ENCODE assay signal across 9 cellular contexts in genomic region chr10:69332278-69333010, GRCh38. TPM values are rescaled to one million over a fixed set of nuclear protein-coding genes. Genes with fewer than 3 reads are reported as not detected.
DNase-seq lines count a peak whose midpoint lies in the region; ATAC-seq and TF ChIP-seq lines count a peak whose summit lies in the region.
"Had no signal": no experiment of that assay in that cellular context is flagged by ENCODE, and none has a peak within 500 bp of the region (broad histone marks: within the 10 kb centered on the region; RNA-seq: fewer than 3 reads in every experiment).

No MANE protein-coding gene starts in this region.

- no peak for ATAC-seq in left cardiac atrium
- peak; percentile 74 for ATAC-seq in mucosa of descending colon

- peaks cover 12% of the 10 kb centered on the region for H3K36me3 Mint-ChIP-seq in activated CD4-positive, alpha-beta T cell treated with anti-CD3 and anti-CD28 coated beads, Interleukin-2, amount 10 ng/mL, durations not matched to agents 24 days and 14 days (ENCODE audit: low read depth)

- no peaks in the 10 kb centered on the region for H3K27me3 Mint-ChIP-seq in activated CD4-positive, alpha-beta T cell treated with anti-CD3 and anti-CD28 coated beads, Interleukin-2, amount 10 ng/mL, durations not matched to agents 24 days and 14 days

- H3K9ac ChIP-seq in colonic mucosa (ENCODE audit: low read depth in 2 of 2, low read length in 2 of 2), result no peak overlapping the region

- no peak for DNase-seq in right atrium auricular region (ENCODE audit: low spot score)
- no peak for DNase-seq in left cardiac atrium
- peak; percentile 54 for DNase-seq in colonic mucosa
- DNase-seq in mucosa of descending colon, result peak in 1 of 3 donors; percentile 49
- no peak for DNase-seq in activated CD4-positive, alpha-beta T cell treated with anti-CD3 and anti-CD28 coated beads, Interleukin-2, amount 10 ng/mL, durations not matched to agents 24 days and 14 days
- no peak for DNase-seq in NCI-H526 treated with DMSO at 0.1 percent for 48 hours (lab: John Stamatoyannopoulos, UW)
- DNase-seq in BE2C, result no peak
- no peak for DNase-seq in NCI-H2227 (lab: John Stamatoyannopoulos, UW; ENCODE audit: unreplicated experiment)
- DNase-seq: NCI-H1105 treated with DMSO at 0.1 percent for 48 hours had no signal

- H3K27ac ChIP-seq in right atrium auricular region (peak overlapping the region; percentile 79 to 90), colonic mucosa (peak overlapping the region; percentile 19)

- TF ChIP-seq CTCF in right atrium auricular region (IDR thresholded peaks at IDR 0.05), result no peak
- TF ChIP-seq CTCF in colonic mucosa (IDR thresholded peaks at IDR 0.05), result no peak
- no peak for TF ChIP-seq CTCF in mucosa of descending colon (IDR thresholded peaks at IDR 0.05)
- no peak for TF ChIP-seq CTCF in BE2C (IDR thresholded peaks at IDR 0.05; ENCODE audit: low read depth, low read length)

- no peaks in the 10 kb centered on the region for H3K27me3 ChIP-seq in right atrium auricular region
- H3K27me3 ChIP-seq in colonic mucosa, result no peaks in the 10 kb centered on the region
- no peaks in the 10 kb centered on the region for H3K27me3 ChIP-seq in BE2C

- H3K27ac Mint-ChIP-seq in activated CD4-positive, alpha-beta T cell treated with anti-CD3 and anti-CD28 coated beads, Interleukin-2, amount 10 ng/mL, durations not matched to agents 24 days and 14 days, result no peak overlapping the region

- no peak overlapping the region for H3K4me3 ChIP-seq in right atrium auricular region
- H3K4me3 ChIP-seq in colonic mucosa, result no peak overlapping the region
- H3K4me3 ChIP-seq in mucosa of descending colon, result no peak overlapping the region
- no peak overlapping the region for H3K4me3 ChIP-seq in BE2C (ENCODE audit: low read depth, low read length)

- intact Hi-C loops in left cardiac atrium (cut with DNase I) (loop anchor here in 1 of 2 donors (5.0 kb wide), 1 partner anchor 45 kb away; no protein-coding TSS in a partner anchor), colonic mucosa (cut with DNase I) (no loop called here), mucosa of descending colon (cut with DNase I, micrococcal nuclease) (no loop called here)
- intact Hi-C loops in activated CD4-positive, alpha-beta T cell treated with anti-CD3 and anti-CD28 coated beads, Interleukin-2, amount 10 ng/mL, durations not matched to agents 24 days and 14 days (cut with micrococcal nuclease), result no loop called here

- H3K9me3 ChIP-seq in right atrium auricular region, result no peaks in the 10 kb centered on the region
- H3K9me3 ChIP-seq in colonic mucosa, result no peaks in the 10 kb centered on the region
- H3K9me3 ChIP-seq in mucosa of descending colon, result no peaks in the 10 kb centered on the region
- H3K9me3 ChIP-seq in BE2C, result no peaks in the 10 kb centered on the region

- H3K4me3 Mint-ChIP-seq in activated CD4-positive, alpha-beta T cell treated with anti-CD3 and anti-CD28 coated beads, Interleukin-2, amount 10 ng/mL, durations not matched to agents 24 days and 14 days, result no peak overlapping the region

- no peaks in the 10 kb centered on the region for H3K9me3 Mint-ChIP-seq in activated CD4-positive, alpha-beta T cell treated with anti-CD3 and anti-CD28 coated beads, Interleukin-2, amount 10 ng/mL, durations not matched to agents 24 days and 14 days

- no peaks in the 10 kb centered on the region for H3K36me3 ChIP-seq in right atrium auricular region
- H3K36me3 ChIP-seq in colonic mucosa, result no peaks in the 10 kb centered on the region
- no peaks in the 10 kb centered on the region for H3K36me3 ChIP-seq in mucosa of descending colon (ENCODE audit: low read depth)
- peaks cover 3% of the 10 kb centered on the region; the same call in 1 of the 2 replicates for H3K36me3 ChIP-seq in BE2C

- H3K4me1 ChIP-seq in right atrium auricular region, result peaks cover 0 to 99% of the 10 kb centered on the region in 2 donors
- H3K4me1 ChIP-seq in colonic mucosa, result peaks cover 27% of the 10 kb centered on the region
- H3K4me1 ChIP-seq in mucosa of descending colon (ENCODE audit: low read depth), result peaks cover 33% of the 10 kb centered on the region
- peaks cover 26% of the 10 kb centered on the region for H3K4me1 ChIP-seq in BE2C

- H3K4me1 Mint-ChIP-seq in activated CD4-positive, alpha-beta T cell treated with anti-CD3 and anti-CD28 coated beads, Interleukin-2, amount 10 ng/mL, durations not matched to agents 24 days and 14 days, result peaks cover 49% of the 10 kb centered on the region

RNA-seq across cellular contexts. Expression of gene HK1, which starts 54.1 kb away (rescaled TPM):
- total RNA-seq in right atrium auricular region (100 to 1,000 TPM; 186 to 228 TPM), left cardiac atrium (100 to 1,000 TPM; 188 to 274 TPM), colonic mucosa (10 to 100 TPM; 73.3 to 83.3 TPM), mucosa of descending colon (100 to 1,000 TPM in 1 of 3 donors, 10 to 100 TPM in 2; 63.9 to 102 (median 81.3) TPM)
- total RNA-seq in activated CD4-positive, alpha-beta T cell treated with anti-CD3 and anti-CD28 coated beads, Interleukin-2, amount 10 ng/mL, durations not matched to agents 24 days and 14 days, result 183 and 185 TPM in 2 replicates
- polyA plus RNA-seq in BE2C (2012; ENCODE audit: insufficient read depth, insufficient read length, low read depth), result 158 TPM
